8 cellular contexts compared by ENCODE assay signal in genomic region chr5:68215208-68215887, GRCh38. TPM values are rescaled to one million over a fixed set of nuclear protein-coding genes. Genes with fewer than 3 reads are reported as not detected.
A peak's percentile ranks its signal among the peaks of the same experiment; 100 is the strongest.
DNase-seq lines count a peak whose midpoint lies in the region; TF ChIP-seq lines count a peak whose summit lies in the region.

Gene PIK3R1 (plus strand): TSS chr5:68215756. CDS start chr5:68226676, 10,920 bp downstream.

- H3K79me2 ChIP-seq in GM23248 (ENCODE audit: insufficient read depth) (peaks cover 41% of the 10 kb centered on the region), Karpas-422 (ENCODE audit: low read length) (peaks cover 39% of the 10 kb centered on the region)

- peak; percentile 87 to 93 for TF ChIP-seq POLR2A in Peyer's patch (IDR thresholded peaks at IDR 0.05)
- peak; percentile 69 for TF ChIP-seq POLR2A in esophagus muscularis mucosa (IDR thresholded peaks at IDR 0.05; ENCODE audit: low read depth)

- DNase-seq in Daoy (ENCODE audit: low read depth) (peak; percentile 98), GM23248 (peak; percentile 98), Karpas-422 (peak; percentile 98), Peyer's patch (peak; percentile 97 to 99 (median 98)), esophagus muscularis mucosa (ENCODE audit: extremely low spot score) (peak; percentile 99), myocyte (ENCODE audit: low read depth) (peak; percentile 96)
- peak; percentile 94 to 97 for DNase-seq in activated T-cell treated with anti-CD3 and anti-CD28 coated beads, Interleukin-2, amount 50 U/mL, for 48 hours
- peak; percentile 67 to 90 for DNase-seq in stimulated activated CD8-positive, alpha-beta memory T cell treated with anti-CD3 and anti-CD28 coated beads, Interleukin-7, amount 100 ng/mL, for 4 hours (ENCODE audit: low read depth in 2 of 2)

- H3K4me3 ChIP-seq in GM23248 = peak within 1 kb of the TSS; percentile 81
- peak within 1 kb of the TSS; percentile 76 for H3K4me3 ChIP-seq in Karpas-422 (ENCODE audit: low read length)
- peak within 1 kb of the TSS; percentile 85 to 97 (median 94) for H3K4me3 ChIP-seq in Peyer's patch
- peak within 1 kb of the TSS; percentile 87 to 98 (median 94) for H3K4me3 ChIP-seq in esophagus muscularis mucosa

- intact Hi-C loops in esophagus muscularis mucosa (cut with DNase I) = loop anchor here (5.0 kb wide), 4 partner anchors 37 to 968 kb away; no protein-coding TSS in a partner anchor

- H3K27me3 ChIP-seq in GM23248 (replicated peaks; ENCODE audit: insufficient read depth) = no peaks in the 10 kb centered on the region
- 0 out of 2 replicates have a peak, but pooled peaks cover 2% of the 10 kb centered on the region for H3K27me3 ChIP-seq in Karpas-422 (ENCODE audit: low read length)
- no peaks in the 10 kb centered on the region for H3K27me3 ChIP-seq in Peyer's patch
- H3K27me3 ChIP-seq in esophagus muscularis mucosa = peaks cover 0 to 6% (median 0%) of the 10 kb centered on the region in 4 donors

- H3K36me3 ChIP-seq in GM23248 (ENCODE audit: low read depth) = no peaks in the 10 kb centered on the region
- no peaks in the 10 kb centered on the region for H3K36me3 ChIP-seq in Karpas-422 (ENCODE audit: insufficient read depth, low read length)
- peaks cover 0 to 1% (median 0%) of the 10 kb centered on the region in 3 donors for H3K36me3 ChIP-seq in Peyer's patch
- peaks cover 0 to 4% (median 0%) of the 10 kb centered on the region in 4 donors for H3K36me3 ChIP-seq in esophagus muscularis mucosa

- H3K9ac ChIP-seq in GM23248 (peak within 1 kb of the TSS; percentile 91), Karpas-422 (ENCODE audit: low read length) (peak within 1 kb of the TSS; percentile 85)

- peak within 1 kb of the TSS; percentile 82 for H2AFZ ChIP-seq in GM23248
- H2AFZ ChIP-seq in Karpas-422 (ENCODE audit: low read length) = peak within 1 kb of the TSS; percentile 98

- H4K20me1 ChIP-seq in GM23248 (ENCODE audit: insufficient read depth) = no peaks in the 10 kb centered on the region
- peaks cover 16% of the 10 kb centered on the region; the same call in 1 of the 2 replicates for H4K20me1 ChIP-seq in Karpas-422 (ENCODE audit: insufficient read depth, low read depth, low read length)

- TF ChIP-seq CTCF in Peyer's patch (IDR thresholded peaks at IDR 0.05) = peak; percentile 3 to 63 (median 39)
- TF ChIP-seq CTCF in esophagus muscularis mucosa (IDR thresholded peaks at IDR 0.05) = peak; percentile 31 to 68 (median 39)

- no peaks in the 10 kb centered on the region for H3K9me2 ChIP-seq in GM23248 (ENCODE audit: insufficient read depth)
- no peaks in the 10 kb centered on the region for H3K9me2 ChIP-seq in Karpas-422 (replicated peaks; ENCODE audit: insufficient read depth, low read length)

- peaks cover 25% of the 10 kb centered on the region for H3K4me1 ChIP-seq in GM23248 (ENCODE audit: insufficient read depth)
- H3K4me1 ChIP-seq in Karpas-422 (ENCODE audit: low read length) = peaks cover 28% of the 10 kb centered on the region
- H3K4me1 ChIP-seq in Peyer's patch = peaks cover 0 to 30% (median 1%) of the 10 kb centered on the region in 4 donors
- H3K4me1 ChIP-seq in esophagus muscularis mucosa = peaks cover 6 to 31% (median 24%) of the 10 kb centered on the region in 4 donors

- 1% methylated on average over 56 to 76 of the region's 76 CpGs for WGBS in GM23248 (ENCODE audit: low coverage in 1 of 2, low lambda C conversion rate in 2 of 2, missing lambda C conversion rate in 2 of 2), 2 experiments
- WGBS in esophagus muscularis mucosa = 0% methylated on average over 6 of the region's 76 CpGs

- H3F3A ChIP-seq in GM23248 (ENCODE audit: insufficient read depth) = peaks cover 26% of the 10 kb centered on the region

- in situ Hi-C loops in GM23248 (cut with MboI) = no loop called here

- peak within 1 kb of the TSS; percentile 93 for H3K27ac ChIP-seq in GM23248
- H3K27ac ChIP-seq in Karpas-422 (ENCODE audit: low read length) = peak within 1 kb of the TSS; percentile 75
- H3K27ac ChIP-seq in Peyer's patch = peak within 1 kb of the TSS; percentile 98 to 100 (median 99)
- peak within 1 kb of the TSS; percentile 93 to 98 (median 98) for H3K27ac ChIP-seq in esophagus muscularis mucosa (replicated peaks in 1 of 4)

- no peak for TF ChIP-seq EP300 in esophagus muscularis mucosa (IDR thresholded peaks at IDR 0.05)

- H3K4me2 ChIP-seq in GM23248 (ENCODE audit: unreplicated experiment) = peak within 1 kb of the TSS; percentile 90
- peak within 1 kb of the TSS; percentile 79 for H3K4me2 ChIP-seq in Karpas-422 (ENCODE audit: low read depth, low read length, poor library complexity, severe bottlenecking)

- H3K9me3 ChIP-seq in GM23248 (ENCODE audit: low read depth) = no peaks in the 10 kb centered on the region
- peaks cover 4% of the 10 kb centered on the region; the same call in 1 of the 2 replicates for H3K9me3 ChIP-seq in Karpas-422 (ENCODE audit: low read length)
- H3K9me3 ChIP-seq in Peyer's patch = no peaks in the 10 kb centered on the region
- H3K9me3 ChIP-seq in esophagus muscularis mucosa = no peaks in the 10 kb centered on the region

RNA-seq across cellular contexts. Expression of gene PIK3R1, which starts in this region (rescaled TPM):
- total RNA-seq in Daoy (2014; rRNA removed; shearing (Covaris generic)) = 8.2 and 13.8 TPM in 2 replicates
- total RNA-seq in GM23248 (2014; rRNA removed; shearing (Covaris generic)) = 14.4 and 28.3 TPM in 2 replicates
- 8.4 and 9.7 TPM in 2 replicates for polyA plus RNA-seq in GM23248 (2016; fragmentation: Nextera tagmentation; extraction: Ambion mirVana)
- 13.2 and 24.0 TPM in 2 replicates for total RNA-seq in Karpas-422 (2014; rRNA removed; shearing (Covaris generic); ENCODE audit: low replicate concordance)
- total RNA-seq in Peyer's patch = 100 to 1,000 TPM in 1 of 4 donors, 10 to 100 TPM in 3; 69.3 to 113 (median 87.5) TPM
- 100 to 1,000 TPM; 244 to 563 (median 329) TPM for total RNA-seq in esophagus muscularis mucosa
- 13.8 and 27.1 TPM in 2 replicates for total RNA-seq in myocyte
- polyA plus RNA-seq in myocyte (2012) = 5.3 TPM

Comparison
In these comparisons a context has a peak if more than half of its experiments do, and no peak if none do; other contexts are left out.
1. Peak in every context shown above with its lines: DNase-seq, H3K4me3 ChIP-seq and H3K27ac ChIP-seq.